4 cellular contexts compared by ENCODE assay signal in genomic region chr21:41719691-41720090, GRCh38. TPM values are rescaled to one million over a fixed set of nuclear protein-coding genes. Genes with fewer than 3 reads are reported as not detected.
"Had no signal": no experiment of that assay in that cellular context is flagged by ENCODE, and none has a peak within 500 bp of the region (broad histone marks: within the 10 kb centered on the region; RNA-seq: fewer than 3 reads in every experiment).

No MANE protein-coding gene starts in this region.

- DNase-seq: GDM1, GF-D8 had no signal

- ATAC-seq: GM12878 had no signal

- H3K4me3 ChIP-seq: GM12878 had no signal

RNA-seq across cellular contexts. Expression of gene RIPK4, which starts 47.2 kb away (rescaled TPM):
- total RNA-seq: G401 had no signal
